In the genomic region with DNA sequence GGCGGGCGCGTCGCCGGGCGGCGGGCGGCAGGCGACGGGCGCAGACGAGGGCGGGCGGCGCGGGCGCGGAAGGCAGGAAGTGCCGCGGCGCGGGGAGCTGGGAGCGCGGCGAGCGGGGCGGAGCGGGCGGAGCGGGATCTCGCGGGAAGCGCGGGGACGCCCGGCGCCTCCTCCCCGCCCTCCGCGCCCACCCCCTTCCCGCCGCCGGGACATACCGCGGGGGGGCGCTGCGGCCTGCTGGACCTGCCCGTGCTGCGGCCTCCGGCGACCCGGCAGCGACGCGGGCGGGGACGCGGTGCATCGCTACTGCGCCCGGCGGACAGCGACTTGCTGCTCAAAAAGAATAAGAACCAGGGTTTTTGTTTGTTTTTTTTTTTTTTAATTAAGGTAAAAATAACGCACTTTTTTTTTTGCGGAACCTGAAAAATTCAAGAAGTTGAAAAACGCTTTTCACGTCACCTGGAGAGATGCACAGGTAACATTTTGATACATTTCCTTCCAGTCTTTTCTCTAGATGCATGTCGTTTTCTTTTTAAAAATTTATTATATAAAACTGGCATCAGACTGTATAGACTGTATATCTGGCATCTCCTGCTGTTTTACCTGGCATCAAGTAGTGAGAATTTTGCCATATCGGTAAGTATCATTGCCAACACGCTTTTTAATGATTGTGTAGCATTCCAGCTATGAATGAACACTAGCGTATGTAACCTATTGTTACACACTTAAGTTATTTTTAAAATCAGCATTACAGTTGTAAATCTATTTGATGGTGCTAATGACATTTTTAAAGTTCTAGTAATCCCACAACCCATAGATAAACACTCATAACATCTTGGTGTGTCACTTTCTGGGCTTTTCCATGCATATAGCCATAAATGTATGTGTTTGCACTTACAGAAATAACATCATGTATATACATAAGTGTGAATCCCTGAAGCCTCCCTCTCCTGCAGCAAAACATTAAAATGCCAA, we compare ENCODE assay signal across 8 cellular contexts. TPM values are rescaled to one million over a fixed set of nuclear protein-coding genes. Genes with fewer than 3 reads are reported as not detected.
DNase-seq lines count a peak whose midpoint lies in the region; ATAC-seq and TF ChIP-seq lines count a peak whose summit lies in the region.

A gene with protein sequence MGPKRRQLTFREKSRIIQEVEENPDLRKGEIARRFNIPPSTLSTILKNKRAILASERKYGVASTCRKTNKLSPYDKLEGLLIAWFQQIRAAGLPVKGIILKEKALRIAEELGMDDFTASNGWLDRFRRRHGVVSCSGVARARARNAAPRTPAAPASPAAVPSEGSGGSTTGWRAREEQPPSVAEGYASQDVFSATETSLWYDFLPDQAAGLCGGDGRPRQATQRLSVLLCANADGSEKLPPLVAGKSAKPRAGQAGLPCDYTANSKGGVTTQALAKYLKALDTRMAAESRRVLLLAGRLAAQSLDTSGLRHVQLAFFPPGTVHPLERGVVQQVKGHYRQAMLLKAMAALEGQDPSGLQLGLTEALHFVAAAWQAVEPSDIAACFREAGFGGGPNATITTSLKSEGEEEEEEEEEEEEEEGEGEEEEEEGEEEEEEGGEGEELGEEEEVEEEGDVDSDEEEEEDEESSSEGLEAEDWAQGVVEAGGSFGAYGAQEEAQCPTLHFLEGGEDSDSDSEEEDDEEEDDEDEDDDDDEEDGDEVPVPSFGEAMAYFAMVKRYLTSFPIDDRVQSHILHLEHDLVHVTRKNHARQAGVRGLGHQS (minus strand): TSS at position 76 of the 975 bp plus-strand sequence. CDS start 257 bp downstream, outside the sequence.

- TF ChIP-seq CTCF in activated B cell treated with CpG ODN at 0.5 μM for 24 hours (IDR thresholded peaks at IDR 0.05): no peak

- H3K36me3 ChIP-seq in ACC112 (ENCODE audit: insufficient read depth, low read length): peaks cover 2% of the 10 kb centered on the region; the same call in 1 of the 2 replicates

- H3K9me3 Mint-ChIP-seq in activated B cell treated with CpG ODN at 0.5 μM for 24 hours: no peaks in the 10 kb centered on the region

- no peaks in the 10 kb centered on the region for H3K27me3 ChIP-seq in ACC112 (ENCODE audit: insufficient read depth, low read length)

- ATAC-seq in HG03066 (IDR thresholded peaks at IDR 0.05; ENCODE audit: low read depth, unreplicated experiment): peak; percentile 71
- ATAC-seq in activated B cell treated with CpG ODN at 0.5 μM for 24 hours (ENCODE audit: low read depth): peak; percentile 95

- H3K4me1 ChIP-seq in ACC112 (ENCODE audit: control insufficient read depth, insufficient read depth, low read length, unreplicated experiment): peaks cover 36% of the 10 kb centered on the region

- H3K27me3 Mint-ChIP-seq in activated B cell treated with CpG ODN at 0.5 μM for 24 hours: no peaks in the 10 kb centered on the region

- peaks cover 24% of the 10 kb centered on the region for H3K4me1 Mint-ChIP-seq in activated B cell treated with CpG ODN at 0.5 μM for 24 hours

- intact Hi-C loops in activated B cell treated with CpG ODN at 0.5 μM for 24 hours (cut with micrococcal nuclease): loop anchor here (1.0 to 2.0 kb wide), 6 partner anchors 8 to 298 kb away; partner anchors contain the start of genes AP5S1 and MAVS

- peaks cover 7% of the 10 kb centered on the region for H3K36me3 Mint-ChIP-seq in activated B cell treated with CpG ODN at 0.5 μM for 24 hours (ENCODE audit: low read depth)

- H3K27ac Mint-ChIP-seq in activated B cell treated with CpG ODN at 0.5 μM for 24 hours: peak within 1 kb of the TSS; percentile 70

- peak within 1 kb of the TSS; percentile 98 for H3K4me3 ChIP-seq in ACC112 (ENCODE audit: low read depth, low read length)

- peak; percentile 47 for TF ChIP-seq POLR2A in GM18526 (IDR thresholded peaks at IDR 0.05; ENCODE audit: extremely low read depth, insufficient read length)

- peak within 1 kb of the TSS; percentile 60 for H3K27ac ChIP-seq in ACC112 (ENCODE audit: low read depth, low read length)

- peaks cover 32% of the 10 kb centered on the region for H3K79me2 ChIP-seq in ACC112 (ENCODE audit: control insufficient read depth, insufficient read depth, low read length, unreplicated experiment)

- peak within 1 kb of the TSS; percentile 69 for H2AFZ ChIP-seq in ACC112 (ENCODE audit: low read length, unreplicated experiment)

- POLR2A ChIA-PET in activated B cell treated with CpG ODN at 0.5 μM for 24 hours (lab: Charles Lee): interaction anchor here (0.6 to 4.9 kb wide), 14 partner anchors 8 to 1156 kb away, joined by 3 to 65 read pairs (median 6); partner anchors contain the start of genes ADISSP, AP5S1, CDC25B and MAVS

- peak within 1 kb of the TSS; percentile 82 for H3K4me3 Mint-ChIP-seq in activated B cell treated with CpG ODN at 0.5 μM for 24 hours

- DNase-seq in NCI-H2171 treated with DMSO at 0.1 percent for 48 hours (lab: John Stamatoyannopoulos, UW) (peak; percentile 87), activated B cell treated with CpG ODN at 0.5 μM for 24 hours (peak; percentile 96), islet precursor cell (peak; percentile 93)
- peak; percentile 87 for DNase-seq in central memory CD4-positive, alpha-beta T cell
- DNase-seq in stimulated activated CD4-positive, alpha-beta T cell treated with anti-CD3 and anti-CD28 coated beads, Interleukin-12 subunit alpha, Interleukin-12 subunit beta, amount 100 ng/mL, for 48 hours (ENCODE audit: low read depth in 2 of 3, low spot score in 1 of 3): peak; percentile 79 to 91 (median 89)

- CTCF ChIA-PET in activated B cell treated with CpG ODN at 0.5 μM for 24 hours (lab: Charles Lee): interaction anchor here (0.6 to 4.7 kb wide), 10 partner anchors 9 to 298 kb away, joined by 3 to 46 read pairs (median 4); partner anchors contain the start of genes ADISSP and AP5S1

RNA-seq across cellular contexts. Expression of the gene that starts here (rescaled TPM):
- 50.1 and 51.7 TPM in 2 replicates for total RNA-seq in activated B cell treated with CpG ODN at 0.5 μM for 24 hours

Comparison
In these comparisons a context has a peak if more than half of its experiments do, and no peak if none do; other contexts are left out.
1. Peak in every context shown above with its lines: DNase-seq, ATAC-seq, H3K4me3 ChIP-seq and H3K27ac ChIP-seq.